ENCODE assay signal across 32 cellular contexts in genomic region chr2:73812635-73813034, GRCh38. TPM values are rescaled to one million over a fixed set of nuclear protein-coding genes. Genes with fewer than 3 reads are reported as not detected.
"Had no signal": no experiment of that assay in that cellular context is flagged by ENCODE, and none has a peak within 500 bp of the region (broad histone marks: within the 10 kb centered on the region; RNA-seq: fewer than 3 reads in every experiment).

No MANE protein-coding gene starts in this region.

- H3K9me3 ChIP-seq: ovary, psoas muscle, spleen, suprapubic skin, testis, tibial artery, transverse colon, upper lobe of right lung, uterus had no signal

- H3K36me3 ChIP-seq: neural progenitor cell, ovary, spleen, suprapubic skin, tibial artery, transverse colon, upper lobe of right lung, uterus had no signal

- H3K27me3 ChIP-seq: ovary, testis, upper lobe of right lung, uterus had no signal

- ATAC-seq: natural killer cell; psoas muscle; right cardiac atrium; sciatic nerve; stimulated activated memory B cell treated with anti-CD40 and anti-IgM and Interleukin-4, amounts not matched to agents 10 μg/mL and 1 μg/mL and 100 μg/mL, for 72 hours; stimulated activated naive CD8-positive, alpha-beta T cell treated with anti-CD3 and anti-CD28 coated beads, Interleukin-15, amount 100 ng/mL, for 72 hours; stimulated activated naive CD8-positive, alpha-beta T cell treated with anti-CD3 and anti-CD28 coated beads, Interleukin-15, Interleukin-2, amounts not matched to agents 100 U/mL and 50 U/mL, for 24 hours; upper lobe of right lung had no signal

- H3K4me3 ChIP-seq: neural progenitor cell, ovary, psoas muscle, skin epidermis, smooth muscle cell, spleen, suprapubic skin, testis, tibial artery, transverse colon, upper lobe of right lung, uterus had no signal

- H3K4me1 ChIP-seq: neural progenitor cell, parathyroid adenoma, spleen, suprapubic skin, testis, tibial artery, transverse colon, upper lobe of right lung, uterus had no signal

- DNase-seq: natural killer cell; occipital lobe; ovary; posterior cingulate gyrus; psoas muscle; right cardiac atrium; spleen; stimulated activated CD4-positive, alpha-beta T cell treated with anti-CD3 and anti-CD28 coated beads, Interleukin-12 subunit alpha, Interleukin-12 subunit beta, amount 100 ng/mL, for 4 hours; stimulated activated CD4-positive, alpha-beta T cell treated with anti-CD3 and anti-CD28 coated beads, Interleukin-1b, Interleukin-23, amount 100 ng/mL, for 48 hours; stimulated activated CD4-positive, alpha-beta T cell treated with anti-CD3 and anti-CD28 coated beads, Interleukin-4, amount 100 ng/mL, for 1 hour; stimulated activated CD4-positive, alpha-beta T cell treated with anti-CD3 and anti-CD28 coated beads, Interleukin-4, amount 100 ng/mL, for 4 hours; stimulated activated CD8-positive, alpha-beta memory T cell treated with anti-CD3 and anti-CD28 coated beads, Interleukin-4, amount 100 ng/mL, for 48 hours; stimulated activated naive CD4-positive, alpha-beta T cell; stimulated activated naive CD8-positive, alpha-beta T cell treated with anti-CD3 and anti-CD28 coated beads, Interleukin-15, amount 100 ng/mL, for 72 hours; stimulated activated naive CD8-positive, alpha-beta T cell treated with anti-CD3 and anti-CD28 coated beads, Interleukin-15, Interleukin-2, amounts not matched to agents 100 U/mL and 50 U/mL, for 24 hours; substantia nigra; testis; tibial artery; transverse colon; upper lobe of right lung; uterus had no signal

- H3K9ac ChIP-seq: neural progenitor cell, parathyroid adenoma had no signal

- H3K4me2 ChIP-seq: neural progenitor cell, smooth muscle cell had no signal

- H2AFZ ChIP-seq: neural progenitor cell, parathyroid adenoma had no signal

- H3K27ac ChIP-seq: neural progenitor cell, ovary, parathyroid adenoma, psoas muscle, skin epidermis, spleen, suprapubic skin, testis, tibial artery, transverse colon, upper lobe of right lung, uterus had no signal

- H3K79me2 ChIP-seq: parathyroid adenoma had no signal

RNA-seq across cellular contexts. Expression of gene C2orf78, which starts 28.7 kb away (rescaled TPM):
- total RNA-seq: natural killer cell, occipital lobe, osteoblast, ovary, progenitor cell of endocrine pancreas, psoas muscle, renal cortical epithelial cell, right cardiac atrium, sciatic nerve, smooth muscle cell, spleen, suprapubic skin, transverse colon, upper lobe of right lung, urinary bladder, uterus had no signal
